Comparison of ENCODE assay signal across 14 cellular contexts in the genomic region with DNA sequence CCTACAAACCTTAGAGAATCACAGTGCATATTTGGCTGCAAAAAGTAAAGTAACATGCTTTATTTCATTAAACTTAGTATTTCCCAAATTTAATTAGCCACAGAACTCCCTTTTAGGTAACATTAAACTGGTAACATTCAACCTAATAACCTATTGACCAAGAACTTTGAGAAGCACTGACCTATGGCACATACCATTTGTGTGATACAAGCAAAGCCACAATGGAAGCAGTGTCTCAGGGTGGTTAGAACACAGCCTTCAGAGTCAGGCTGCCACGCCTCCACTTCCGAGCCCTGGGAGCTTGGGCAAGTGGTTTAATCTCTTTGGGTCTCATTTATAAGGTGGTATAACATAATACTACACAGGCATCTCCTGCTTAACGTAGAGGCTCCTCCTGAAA.
A peak's percentile ranks its signal among the peaks of the same experiment; 100 is the strongest.
DNase-seq lines count a peak whose midpoint lies in the region; ATAC-seq lines count a peak whose summit lies in the region.
"Had no signal": no experiment of that assay in that cellular context is flagged by ENCODE, and none has a peak within 500 bp of the region (broad histone marks: within the 10 kb centered on the region; RNA-seq: fewer than 3 reads in every experiment).

No MANE protein-coding gene starts in this region.

- no peaks in the 10 kb centered on the region for H3K9me3 ChIP-seq in SJCRH30 (replicated peaks)
- H3K9me3 ChIP-seq: SK-N-SH had no signal

- peak; percentile 66 for DNase-seq in HT1080 (ENCODE audit: low read depth)
- peak; percentile 30 to 37 for DNase-seq in SJCRH30
- DNase-seq in epithelial cell of prostate (ENCODE audit: low read depth, low spot score) = peak; percentile 14
- peak; percentile 77 for DNase-seq in renal cortical epithelial cell (ENCODE audit: low read depth)
- no peak for DNase-seq in NCI-H187 (lab: John Stamatoyannopoulos, UW)
- no peak for DNase-seq in NCI-H1105 (lab: John Stamatoyannopoulos, UW)
- DNase-seq in NCI-H187 treated with DMSO at 0.1 percent for 48 hours (lab: John Stamatoyannopoulos, UW) = no peak
- DNase-seq: CD8-positive, alpha-beta memory T cell; DMS 273 treated with DMSO at 0.1 percent for 48 hours; H7; NCI-H345; NCI-H526 treated with DMSO at 0.1 percent for 48 hours; SK-N-SH had no signal

- H3K27me3 ChIP-seq in SJCRH30 = no peaks in the 10 kb centered on the region

- H3K4me1 ChIP-seq in SJCRH30 = 0 out of 2 replicates have a peak, but pooled peaks cover 3% of the 10 kb centered on the region

- no peak for ATAC-seq in GM19395 (IDR thresholded peaks at IDR 0.05; ENCODE audit: unreplicated experiment)

- no peak overlapping the region for H3K27ac ChIP-seq in SJCRH30
- no peak overlapping the region for H3K27ac ChIP-seq in epithelial cell of prostate

- H3K4me3 ChIP-seq in SJCRH30 = no peak overlapping the region

- no peaks in the 10 kb centered on the region for H3K36me3 ChIP-seq in SJCRH30

Comparison
In these comparisons a context has a peak if more than half of its experiments do, and no peak if none do; other contexts are left out.
1. DNase-seq: peak in HT1080 (single experiment), SJCRH30 (2 of 2), epithelial cell of prostate (single experiment) and renal cortical epithelial cell (single experiment); none in NCI-H187 (0 of 2), NCI-H1105 (single experiment) and NCI-H187 treated with DMSO at 0.1 percent for 48 hours (single experiment).